1 cellular context compared by ENCODE assay signal in the genomic region with DNA sequence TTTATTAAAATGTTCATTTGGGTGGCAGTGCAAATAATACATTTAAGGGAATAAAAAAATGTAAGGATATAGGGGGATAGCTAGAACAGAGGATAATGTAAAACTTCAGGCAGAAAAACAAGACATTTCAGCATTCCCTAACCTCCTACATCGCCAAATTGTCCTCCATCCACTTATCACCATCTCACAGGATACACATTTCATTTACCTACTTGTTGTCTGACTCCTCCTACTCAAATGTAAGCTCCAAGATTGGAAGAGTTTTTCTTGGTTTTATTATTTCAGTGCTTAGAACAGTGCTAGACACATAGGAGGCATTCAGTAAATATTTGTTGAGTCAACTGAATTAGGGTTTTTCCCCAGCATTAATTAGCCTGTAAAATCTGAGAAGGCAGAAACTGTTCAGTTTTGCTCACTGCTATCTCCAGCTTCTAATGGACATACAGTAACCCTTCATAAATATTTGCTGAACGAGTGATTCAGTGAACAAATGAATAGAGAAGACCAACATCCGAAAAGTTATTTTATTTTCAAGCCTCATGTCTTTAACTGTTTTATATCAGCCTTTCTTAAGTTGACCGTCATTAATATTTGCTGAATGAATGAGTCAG.
TF ChIP-seq lines count a peak whose summit lies in the region.

No MANE protein-coding gene starts in this region.

TF ChIP-seq in H1, 55 proteins besides CTCF, POLR2A, EP300 and RAD21:
- no peak for TF ChIP-seq EGR1 (IDR thresholded peaks at IDR 0.05; ENCODE audit: borderline replicate concordance, low read depth, low read length)
- no peak for TF ChIP-seq ASH2L (IDR thresholded peaks at IDR 0.05; ENCODE audit: low read length)
- TF ChIP-seq TCF12 (IDR thresholded peaks at IDR 0.05; ENCODE audit: low read depth, low read length), result no peak
- no peak for TF ChIP-seq RXRA (IDR thresholded peaks at IDR 0.05; ENCODE audit: insufficient read depth, low read depth, low read length)
- TF ChIP-seq, protein P1, sequence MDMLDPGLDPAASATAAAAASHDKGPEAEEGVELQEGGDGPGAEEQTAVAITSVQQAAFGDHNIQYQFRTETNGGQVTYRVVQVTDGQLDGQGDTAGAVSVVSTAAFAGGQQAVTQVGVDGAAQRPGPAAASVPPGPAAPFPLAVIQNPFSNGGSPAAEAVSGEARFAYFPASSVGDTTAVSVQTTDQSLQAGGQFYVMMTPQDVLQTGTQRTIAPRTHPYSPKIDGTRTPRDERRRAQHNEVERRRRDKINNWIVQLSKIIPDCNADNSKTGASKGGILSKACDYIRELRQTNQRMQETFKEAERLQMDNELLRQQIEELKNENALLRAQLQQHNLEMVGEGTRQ (IDR thresholded peaks at IDR 0.05; ENCODE audit: low read length), result no peak
- no peak for TF ChIP-seq RBBP5 (IDR thresholded peaks at IDR 0.05; ENCODE audit: borderline replicate concordance, low read depth, low read length)
- TF ChIP-seq SRF (IDR thresholded peaks at IDR 0.05; ENCODE audit: low read depth, low read length), result no peak
- no peak for TF ChIP-seq PHF8 (conservative IDR thresholded peaks at IDR 0.05; ENCODE audit: low read depth, low read length)
- no peak for TF ChIP-seq SAP30 (IDR thresholded peaks at IDR 0.05; ENCODE audit: insufficient read depth, insufficient replicate concordance, low read length)
- TF ChIP-seq YY1 (IDR thresholded peaks at IDR 0.05; ENCODE audit: low read depth, low read length), result no peak
- no peak for TF ChIP-seq CBX5 (IDR thresholded peaks at IDR 0.05; ENCODE audit: low read depth, low read length)
- TF ChIP-seq FOSL1 (IDR thresholded peaks at IDR 0.05; ENCODE audit: insufficient read depth, low read depth, low read length), result no peak
- no peak for TF ChIP-seq RFX5 (IDR thresholded peaks at IDR 0.05; ENCODE audit: borderline replicate concordance, low read depth, low read length)
